8 cellular contexts compared by ENCODE assay signal in genomic region chr17:76408037-76408849, GRCh38. TPM values are rescaled to one million over a fixed set of nuclear protein-coding genes. Genes with fewer than 3 reads are reported as not detected.
DNase-seq lines count a peak whose midpoint lies in the region; ATAC-seq, FAIRE-seq and TF ChIP-seq lines count a peak whose summit lies in the region.

No MANE protein-coding gene starts in this region.

- H3K4me1 ChIP-seq in A673 (ENCODE audit: insufficient read depth, low read length, poor library complexity, severe bottlenecking), result no peaks in the 10 kb centered on the region

- FAIRE-seq in GM12891 (lab: Jason Lieb, UNC), result peak; percentile 59

- no peak overlapping the region for H3K4me3 Mint-ChIP-seq in central memory CD8-positive, alpha-beta T cell
- H3K4me3 Mint-ChIP-seq in memory B cell, result no peak overlapping the region
- H3K4me3 Mint-ChIP-seq in stimulated activated memory B cell treated with anti-CD40 and anti-IgM and Interleukin-4, amounts not matched to agents 10 μg/mL and 1 μg/mL and 100 μg/mL, for 72 hours, result no peak overlapping the region

- BruUV-seq in A673 (replicated peaks; lab: Mats Ljungman, UMichigan), result no TSS peak

- ATAC-seq in activated CD4-positive, CD25-positive, alpha-beta regulatory T cell treated with anti-CD3 and anti-CD28 coated beads, Interleukin-2, amount 50 U/mL, for 24 hours, result peak; percentile 64 to 74
- ATAC-seq in central memory CD8-positive, alpha-beta T cell (replicated peaks; ENCODE audit: extremely low read depth, poor library complexity, severe bottlenecking), result peak; percentile 77
- ATAC-seq in memory B cell (ENCODE audit: low read depth) (peak; percentile 86), HG03439 (IDR thresholded peaks at IDR 0.05; ENCODE audit: unreplicated experiment) (no peak)
- ATAC-seq in stimulated activated memory B cell treated with anti-CD40 and anti-IgM and Interleukin-4, amounts not matched to agents 10 μg/mL and 1 μg/mL and 100 μg/mL, for 72 hours, result peak; percentile 79

- POLR2A ChIA-PET in A673 (lab: Charles Lee; ENCODE audit: low non-redundant PET), result no interaction called here

- no peaks in the 10 kb centered on the region for H3K9me3 Mint-ChIP-seq in central memory CD8-positive, alpha-beta T cell
- H3K9me3 Mint-ChIP-seq in memory B cell, result no peaks in the 10 kb centered on the region
- no peaks in the 10 kb centered on the region for H3K9me3 Mint-ChIP-seq in stimulated activated memory B cell treated with anti-CD40 and anti-IgM and Interleukin-4, amounts not matched to agents 10 μg/mL and 1 μg/mL and 100 μg/mL, for 72 hours

- H3K27ac ChIP-seq in A673 (ENCODE audit: low read depth, low read length, poor library complexity, severe bottlenecking), result no peak overlapping the region

- no peak for TF ChIP-seq POLR2A in GM12891 (IDR thresholded peaks at IDR 0.05; ENCODE audit: low read depth, low read length)

- intact Hi-C loops in A673 (cut with micrococcal nuclease; ENCODE audit: unreplicated experiment), result loop anchor here (2.0 kb wide), 1 partner anchor 99 kb away; no protein-coding TSS in a partner anchor

- no peaks in the 10 kb centered on the region for H3K27me3 Mint-ChIP-seq in central memory CD8-positive, alpha-beta T cell
- H3K27me3 Mint-ChIP-seq in memory B cell, result no peaks in the 10 kb centered on the region
- H3K27me3 Mint-ChIP-seq in stimulated activated memory B cell treated with anti-CD40 and anti-IgM and Interleukin-4, amounts not matched to agents 10 μg/mL and 1 μg/mL and 100 μg/mL, for 72 hours, result no peaks in the 10 kb centered on the region

- H3K4me1 Mint-ChIP-seq in central memory CD8-positive, alpha-beta T cell, result peaks cover 10% of the 10 kb centered on the region
- H3K4me1 Mint-ChIP-seq in memory B cell, result peaks cover 39% of the 10 kb centered on the region
- peaks cover 51% of the 10 kb centered on the region for H3K4me1 Mint-ChIP-seq in stimulated activated memory B cell treated with anti-CD40 and anti-IgM and Interleukin-4, amounts not matched to agents 10 μg/mL and 1 μg/mL and 100 μg/mL, for 72 hours

- H3K9me3 ChIP-seq in A673 (ENCODE audit: low read depth, low read length, poor library complexity, severe bottlenecking), result no peaks in the 10 kb centered on the region

- H3K36me3 Mint-ChIP-seq in central memory CD8-positive, alpha-beta T cell (ENCODE audit: insufficient read depth), result peaks cover 18% of the 10 kb centered on the region
- peaks cover 15% of the 10 kb centered on the region for H3K36me3 Mint-ChIP-seq in memory B cell
- H3K36me3 Mint-ChIP-seq in stimulated activated memory B cell treated with anti-CD40 and anti-IgM and Interleukin-4, amounts not matched to agents 10 μg/mL and 1 μg/mL and 100 μg/mL, for 72 hours, result peaks cover 24% of the 10 kb centered on the region

- no peaks in the 10 kb centered on the region for H3K27me3 ChIP-seq in A673 (replicated peaks; ENCODE audit: insufficient read depth, low read depth, low read length, poor library complexity)

- CTCF ChIA-PET in A673 (lab: Charles Lee), result interaction anchor here (0.7 kb wide), 1 partner anchor 28 kb away, joined by 3 read pairs; no protein-coding TSS in a partner anchor

- DNase-seq in A673 (ENCODE audit: low spot score) (peak; percentile 63), GM12891 (ENCODE audit: insufficient read length, low spot score) (peak; percentile 75), NCI-H2196 (lab: John Stamatoyannopoulos, UW; ENCODE audit: unreplicated experiment) (peak; percentile 93), memory B cell (ENCODE audit: low spot score in 2 of 2) (peak; percentile 78 to 82)
- DNase-seq in central memory CD8-positive, alpha-beta T cell (ENCODE audit: low spot score in 2 of 2), result peak; percentile 48 to 49

- H3K4me3 ChIP-seq in A673 (ENCODE audit: low read depth, low read length, poor library complexity, severe bottlenecking), result no peak overlapping the region

- TF ChIP-seq CTCF in A673 (conservative IDR thresholded peaks at IDR 0.05; ENCODE audit: low read depth, low read length), result peak; percentile 91

- H3K36me3 ChIP-seq in A673 (ENCODE audit: insufficient read depth, low read length, poor library complexity, severe bottlenecking), result peaks cover 3% of the 10 kb centered on the region

- no peak overlapping the region for H3K27ac Mint-ChIP-seq in central memory CD8-positive, alpha-beta T cell (ENCODE audit: low read depth)
- H3K27ac Mint-ChIP-seq in memory B cell, result peak overlapping the region; percentile 67
- peak overlapping the region; percentile 29 for H3K27ac Mint-ChIP-seq in stimulated activated memory B cell treated with anti-CD40 and anti-IgM and Interleukin-4, amounts not matched to agents 10 μg/mL and 1 μg/mL and 100 μg/mL, for 72 hours

TF ChIP-seq in GM12891, 5 proteins besides CTCF, POLR2A, EP300 and RAD21:
- TF ChIP-seq SPI1 (IDR thresholded peaks at IDR 0.05; ENCODE audit: low read depth, low read length) (peak; percentile 87), POLR2AphosphoS5 (IDR thresholded peaks at IDR 0.05; ENCODE audit: low read depth, low read length) (no peak)

RNA-seq across cellular contexts. Expression of gene SPHK1, which starts 23.8 kb away (rescaled TPM):
- 0.50 and 0.54 TPM in 2 replicates for total RNA-seq in A673 (2021)
- 0.27 TPM for polyA plus RNA-seq in GM12891 (2012; ENCODE audit: low read depth, missing spikeins)

RNA-seq across cellular contexts. Expression of gene UBE2O, which starts 44.7 kb away (rescaled TPM):
- 56.9 and 57.4 TPM in 2 replicates for total RNA-seq in A673 (2021)
- polyA plus RNA-seq in GM12891 (2012; ENCODE audit: low read depth, missing spikeins), result 14.6 TPM

RNA-seq across cellular contexts. Expression of gene PRPSAP1, which starts 54.5 kb away (rescaled TPM):
- total RNA-seq in A673 (2021), result 77.5 and 89.2 TPM in 2 replicates
- polyA plus RNA-seq in GM12891 (2012; ENCODE audit: low read depth, missing spikeins), result 20.6 TPM

RNA-seq across cellular contexts. Expression of gene AANAT, which starts 59.2 kb away (rescaled TPM):
- total RNA-seq in A673 (2021), result not detected in 2 replicates
- 0.13 TPM for polyA plus RNA-seq in GM12891 (2012; ENCODE audit: low read depth, missing spikeins)
